2 cellular contexts compared by ENCODE assay signal in genomic region chr2:128286011-128286721, GRCh38.
TF ChIP-seq lines count a peak whose summit lies in the region.

No MANE protein-coding gene starts in this region.

TF ChIP-seq in endothelial cell of umbilical vein, 7 proteins besides CTCF, POLR2A, EP300 and RAD21:
- TF ChIP-seq MYC (IDR thresholded peaks at IDR 0.05; ENCODE audit: low read depth, low read length): no peak
- TF ChIP-seq GATA2 (IDR thresholded peaks at IDR 0.05; ENCODE audit: insufficient read depth, insufficient read length, low read depth, low read length): no peak

TF ChIP-seq in HepG2, 621 proteins besides CTCF, POLR2A, EP300 and RAD21:
- no peak for TF ChIP-seq ZNF230 (CRISPR knock-in tag; IDR thresholded peaks at IDR 0.05)
- 0 out of 2 replicates have a peak, but pooled peaks have one; percentile 39 for TF ChIP-seq ZNF451 (CRISPR knock-in tag; IDR thresholded peaks at IDR 0.05)
- peak; percentile 89 for TF ChIP-seq RBM22 (optimal IDR thresholded peaks at IDR 0.05; ENCODE audit: low read length)
- TF ChIP-seq GABPA (IDR thresholded peaks at IDR 0.05; ENCODE audit: low read depth, low read length): no peak
- no peak for TF ChIP-seq GABPA (CRISPR knock-in tag; IDR thresholded peaks at IDR 0.05; ENCODE audit: low read depth)
- TF ChIP-seq, protein P1, sequence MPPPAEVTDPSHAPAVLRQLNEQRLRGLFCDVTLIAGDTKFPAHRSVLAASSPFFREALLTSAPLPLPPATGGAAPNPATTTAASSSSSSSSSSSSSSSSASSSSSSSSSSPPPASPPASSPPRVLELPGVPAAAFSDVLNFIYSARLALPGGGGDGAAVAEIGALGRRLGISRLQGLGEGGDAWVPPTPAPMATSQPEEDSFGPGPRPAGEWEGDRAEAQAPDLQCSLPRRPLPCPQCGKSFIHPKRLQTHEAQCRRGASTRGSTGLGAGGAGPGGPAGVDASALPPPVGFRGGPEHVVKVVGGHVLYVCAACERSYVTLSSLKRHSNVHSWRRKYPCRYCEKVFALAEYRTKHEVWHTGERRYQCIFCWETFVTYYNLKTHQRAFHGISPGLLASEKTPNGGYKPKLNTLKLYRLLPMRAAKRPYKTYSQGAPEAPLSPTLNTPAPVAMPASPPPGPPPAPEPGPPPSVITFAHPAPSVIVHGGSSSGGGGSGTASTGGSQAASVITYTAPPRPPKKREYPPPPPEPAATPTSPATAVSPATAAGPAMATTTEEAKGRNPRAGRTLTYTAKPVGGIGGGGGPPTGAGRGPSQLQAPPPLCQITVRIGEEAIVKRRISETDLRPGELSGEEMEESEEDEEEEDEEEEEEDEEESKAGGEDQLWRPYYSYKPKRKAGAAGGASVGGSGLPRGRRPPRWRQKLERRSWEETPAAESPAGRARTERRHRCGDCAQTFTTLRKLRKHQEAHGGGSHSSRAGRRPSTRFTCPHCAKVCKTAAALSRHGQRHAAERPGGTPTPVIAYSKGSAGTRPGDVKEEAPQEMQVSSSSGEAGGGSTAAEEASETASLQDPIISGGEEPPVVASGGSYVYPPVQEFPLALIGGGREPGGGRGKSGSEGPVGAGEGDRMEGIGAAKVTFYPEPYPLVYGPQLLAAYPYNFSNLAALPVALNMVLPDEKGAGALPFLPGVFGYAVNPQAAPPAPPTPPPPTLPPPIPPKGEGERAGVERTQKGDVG (CRISPR knock-in tag; IDR thresholded peaks at IDR 0.05; ENCODE audit: borderline replicate concordance): no peak
- TF ChIP-seq ZNF180 (CRISPR knock-in tag; IDR thresholded peaks at IDR 0.05; ENCODE audit: borderline replicate concordance, low read depth): no peak
TF ChIP-seq in HepG2: peak in this region for 2.
